In genomic region chrX:43676960-43677582, GRCh38 we compare ENCODE assay signal across 13 cellular contexts. TPM values are rescaled to one million over a fixed set of nuclear protein-coding genes. Genes with fewer than 3 reads are reported as not detected.
DNase-seq lines count a peak whose midpoint lies in the region; ATAC-seq and TF ChIP-seq lines count a peak whose summit lies in the region.
"Had no signal": no experiment of that assay in that cellular context is flagged by ENCODE, and none has a peak within 500 bp of the region (broad histone marks: within the 10 kb centered on the region; RNA-seq: fewer than 3 reads in every experiment).

No MANE protein-coding gene starts in this region.

- no peak overlapping the region for H3K4me2 ChIP-seq in neuronal stem cell (ENCODE audit: insufficient read depth, low read length, poor library complexity, severe bottlenecking)

- H3K4me3 ChIP-seq in fibroblast of pulmonary artery (replicated peaks; ENCODE audit: low read depth, low read length), result no peak overlapping the region
- no peak overlapping the region for H3K4me3 ChIP-seq in neuronal stem cell (ENCODE audit: low read length in 2 of 2)
- H3K4me3 ChIP-seq in lower leg skin (ENCODE audit: low read depth, poor library complexity, severe bottlenecking), result no peak overlapping the region
- no peak overlapping the region for H3K4me3 ChIP-seq in gastrocnemius medialis
- no peak overlapping the region for H3K4me3 ChIP-seq in gastroesophageal sphincter

- H3K27me3 ChIP-seq in neuronal stem cell (ENCODE audit: control insufficient read depth in 3 of 3, insufficient read depth in 3 of 3, low read depth in 1 of 3, low read length in 3 of 3) (no peaks in the 10 kb centered on the region), gastrocnemius medialis (no peaks in the 10 kb centered on the region), gastroesophageal sphincter (no peaks in the 10 kb centered on the region)

- H4K8ac ChIP-seq in neuronal stem cell (ENCODE audit: low read depth, low read length), result no peak overlapping the region

- no peak overlapping the region for H2BK12ac ChIP-seq in neuronal stem cell (ENCODE audit: low read length)

- H3K18ac ChIP-seq in neuronal stem cell (ENCODE audit: low read length), result no peak overlapping the region

- no peak overlapping the region for H2AFZ ChIP-seq in neuronal stem cell (ENCODE audit: low read length)

- no peak for ATAC-seq in gastrocnemius medialis
- no peak for ATAC-seq in gastroesophageal sphincter

- H3K4me1 ChIP-seq in neuronal stem cell (ENCODE audit: control insufficient read depth in 2 of 2, insufficient read depth in 1 of 2, low read depth in 1 of 2, low read length in 2 of 2), result peaks cover 0 to 3% of the 10 kb centered on the region in 2 donors
- H3K4me1 ChIP-seq in gastrocnemius medialis, result no peaks in the 10 kb centered on the region
- H3K4me1 ChIP-seq in gastroesophageal sphincter, result peaks cover 0 to 40% (median 0%) of the 10 kb centered on the region in 3 donors

- H3K9me3 ChIP-seq in neuronal stem cell (replicated peaks in 1 of 2; ENCODE audit: control insufficient read depth in 2 of 2, insufficient read depth in 1 of 2, low read depth in 1 of 2, low read length in 2 of 2) (no peaks in the 10 kb centered on the region), gastrocnemius medialis (no peaks in the 10 kb centered on the region), gastroesophageal sphincter (no peaks in the 10 kb centered on the region)

- H3K4ac ChIP-seq in neuronal stem cell (ENCODE audit: low read length), result no peak overlapping the region

- intact Hi-C loops in lower leg skin (cut with DNase I; ENCODE audit: low total_unique reads), result no loop called here
- intact Hi-C loops in gastrocnemius medialis (cut with DNase I; ENCODE audit: low total_unique reads), result no loop called here

- no peak for TF ChIP-seq CTCF in fibroblast of pulmonary artery (IDR thresholded peaks at IDR 0.05; ENCODE audit: low read length, missing control alignments)
- TF ChIP-seq CTCF in lower leg skin (IDR thresholded peaks at IDR 0.05), result no peak
- no peak for TF ChIP-seq CTCF in gastrocnemius medialis (IDR thresholded peaks at IDR 0.05 in 4 of 5, conservative IDR thresholded peaks at IDR 0.05 in 1 of 5)
- TF ChIP-seq CTCF in gastroesophageal sphincter (IDR thresholded peaks at IDR 0.05), result no peak

- in situ Hi-C loops in gastrocnemius medialis (cut with MboI; ENCODE audit: low sequenced_read_pairs in 4 of 4), result no loop called here

- H3K9ac ChIP-seq in neuronal stem cell (ENCODE audit: low read depth, low read length, poor library complexity), result no peak overlapping the region

- H3K79me1 ChIP-seq in neuronal stem cell (ENCODE audit: low read depth, low read length), result no peaks in the 10 kb centered on the region

- no peak overlapping the region for H4K91ac ChIP-seq in neuronal stem cell (ENCODE audit: low read depth, low read length, poor library complexity)

- no peak for TF ChIP-seq EP300 in gastroesophageal sphincter (IDR thresholded peaks at IDR 0.05)

- no peak overlapping the region for H3K14ac ChIP-seq in neuronal stem cell (ENCODE audit: low read length)

- CTCF ChIA-PET in HEK293T (lab: Yijun Ruan, JAX), result no interaction called here

- no peak overlapping the region for H2AK5ac ChIP-seq in neuronal stem cell (ENCODE audit: low read depth, low read length)

- no peak overlapping the region for H3K23ac ChIP-seq in neuronal stem cell (ENCODE audit: low read depth, low read length, poor library complexity)

- TF ChIP-seq POLR2A in lower leg skin (IDR thresholded peaks at IDR 0.05), result no peak
- TF ChIP-seq POLR2A in gastrocnemius medialis (IDR thresholded peaks at IDR 0.05), result no peak
- TF ChIP-seq POLR2A in gastroesophageal sphincter (IDR thresholded peaks at IDR 0.05), result no peak

- DNase-seq in HEK293T (ENCODE audit: extremely low spot score), result peak; percentile 17
- peak; percentile 81 for DNase-seq in SK-N-DZ (ENCODE audit: low spot score)
- DNase-seq in fibroblast of pulmonary artery (ENCODE audit: low read depth), result peak; percentile 76
- DNase-seq in neuronal stem cell (ENCODE audit: low spot score), result peak; percentile 35
- DNase-seq in lower leg skin (ENCODE audit: low spot score in 2 of 2), result no peak
- no peak for DNase-seq in gastrocnemius medialis
- DNase-seq: activated CD4-positive, alpha-beta T cell treated with anti-CD3 and anti-CD28 coated beads for 48 hours; activated gamma-delta T cell treated with Interleukin-2 at 50 U/mL for 16 hours; DMS153; effector CD8-positive, alpha-beta T cell; stimulated activated CD4-positive, alpha-beta T cell treated with anti-CD3 and anti-CD28 coated beads, Interleukin-4, amount 100 ng/mL, for 4 hours; substantia nigra had no signal

- no peak overlapping the region for H2BK15ac ChIP-seq in neuronal stem cell (ENCODE audit: low read length)

- no peak overlapping the region for H3K27ac ChIP-seq in neuronal stem cell (replicated peaks; ENCODE audit: low read length)
- H3K27ac ChIP-seq in gastrocnemius medialis, result no peak overlapping the region
- peak overlapping the region in 2 of 4 donors; percentile 1 to 11 for H3K27ac ChIP-seq in gastroesophageal sphincter

- no peak overlapping the region for H2BK5ac ChIP-seq in neuronal stem cell (ENCODE audit: low read length)

- no peak overlapping the region for H2BK120ac ChIP-seq in neuronal stem cell (ENCODE audit: low read depth, low read length)

- H3K36me3 ChIP-seq in neuronal stem cell (replicated peaks in 1 of 2; ENCODE audit: control insufficient read depth in 2 of 2, insufficient read depth in 2 of 2, low read length in 2 of 2), result no peaks in the 10 kb centered on the region
- no peaks in the 10 kb centered on the region for H3K36me3 ChIP-seq in gastrocnemius medialis
- H3K36me3 ChIP-seq in gastroesophageal sphincter, result no peaks in the 10 kb centered on the region

- POLR2A ChIA-PET in HEK293T (lab: Yijun Ruan, JAX), result no interaction called here

TF ChIP-seq in HEK293T, 16 proteins besides CTCF, POLR2A, EP300 and RAD21:
- TF ChIP-seq NFRKB (IDR thresholded peaks at IDR 0.05) (no peak), ELF4 (IDR thresholded peaks at IDR 0.05) (no peak), CTBP1 (IDR thresholded peaks at IDR 0.05; ENCODE audit: borderline replicate concordance) (no peak), HDGF (IDR thresholded peaks at IDR 0.05; ENCODE audit: borderline replicate concordance) (no peak), BHLHE40 (IDR thresholded peaks at IDR 0.05; ENCODE audit: borderline replicate concordance) (no peak), ZNF384 (IDR thresholded peaks at IDR 0.05) (no peak), LEF1 (IDR thresholded peaks at IDR 0.05; ENCODE audit: borderline replicate concordance) (no peak), L3MBTL2 (conservative IDR thresholded peaks at IDR 0.05) (no peak), TARDBP (IDR thresholded peaks at IDR 0.05) (no peak), FOXM1 (IDR thresholded peaks at IDR 0.05; ENCODE audit: borderline replicate concordance) (no peak), FOXA1 (IDR thresholded peaks at IDR 0.05) (no peak), SP1 (IDR thresholded peaks at IDR 0.05) (no peak), SUZ12 (IDR thresholded peaks at IDR 0.05) (no peak), PKNOX1 (IDR thresholded peaks at IDR 0.05) (no peak), FOXK2 (IDR thresholded peaks at IDR 0.05) (no peak), ARNT (IDR thresholded peaks at IDR 0.05) (no peak)

RNA-seq across cellular contexts. Expression of gene MAOA, which starts 21.0 kb away (rescaled TPM):
- 297 and 304 TPM in 2 replicates for polyA plus RNA-seq in SK-N-DZ (2014; cell fraction: cytosol; rRNA removed)
- polyA plus RNA-seq in SK-N-DZ (2014; cell fraction: nucleus; rRNA removed), result 111 and 142 TPM in 2 replicates
- 3.5 TPM for polyA plus RNA-seq in neuronal stem cell (2013, experiment 1 of 2)
- polyA plus RNA-seq in neuronal stem cell (2013, experiment 2 of 2), result 3.9 TPM
- total RNA-seq in lower leg skin, result 100 to 1,000 TPM; 155 to 184 (median 166) TPM
- total RNA-seq in gastrocnemius medialis, result 100 to 1,000 TPM in 2 of 4 donors, 10 to 100 TPM in 2; 25.2 to 244 (median 109) TPM
- 100 to 1,000 TPM; 306 to 750 (median 329) TPM for total RNA-seq in gastroesophageal sphincter

Comparison
In these comparisons a context has a peak if more than half of its experiments do, and no peak if none do; other contexts are left out.
1. DNase-seq: peak in HEK293T (single experiment), SK-N-DZ (single experiment), fibroblast of pulmonary artery (single experiment) and neuronal stem cell (single experiment); none in lower leg skin (0 of 2) and gastrocnemius medialis (0 of 2).